Comparison of ENCODE assay signal across 1 cellular context in genomic region chr16:30009990-30010816, GRCh38.
TF ChIP-seq lines count a peak whose summit lies in the region.

No MANE protein-coding gene starts in this region.

TF ChIP-seq in H1, 55 proteins besides CTCF, POLR2A, EP300 and RAD21:
- no peak for TF ChIP-seq BACH1 (IDR thresholded peaks at IDR 0.05; ENCODE audit: low read length)
- TF ChIP-seq NANOG (IDR thresholded peaks at IDR 0.05; ENCODE audit: insufficient read depth, low read depth, low read length, poor library complexity, severe bottlenecking): no peak
- peak; percentile 73 for TF ChIP-seq MAX (IDR thresholded peaks at IDR 0.05)
